ENCODE assay signal across 22 cellular contexts in the genomic region with DNA sequence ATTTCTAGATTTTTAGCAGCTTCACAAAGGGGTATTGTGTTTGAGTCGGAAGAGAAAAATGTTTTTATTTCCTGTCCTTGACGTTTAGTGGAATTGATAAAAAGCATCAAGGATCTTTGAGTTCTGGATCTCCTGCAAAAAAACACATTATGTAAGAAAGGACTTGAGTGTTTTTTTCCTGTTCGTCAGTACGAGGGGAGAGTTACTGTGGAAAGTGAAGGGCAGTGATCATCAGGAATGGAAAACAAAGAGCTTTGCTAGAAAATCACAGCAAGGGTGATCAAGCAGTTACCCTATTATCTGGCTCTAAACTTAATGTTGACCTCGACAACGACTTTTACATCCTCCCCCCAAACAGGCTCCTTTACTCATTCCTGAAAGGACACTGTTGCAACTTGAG. TPM values are rescaled to one million over a fixed set of nuclear protein-coding genes. Genes with fewer than 3 reads are reported as not detected.
"Had no signal": no experiment of that assay in that cellular context is flagged by ENCODE, and none has a peak within 500 bp of the region (broad histone marks: within the 10 kb centered on the region; RNA-seq: fewer than 3 reads in every experiment).

No MANE protein-coding gene starts in this region.

- H3K36me3 ChIP-seq: neutrophil, upper lobe of right lung had no signal

- H3K4me1 Mint-ChIP-seq: activated B cell treated with CpG ODN at 0.5 μM for 24 hours; activated naive CD8-positive, alpha-beta T cell treated with anti-CD3 and anti-CD28 coated beads for 36 hours; naive thymus-derived CD4-positive, alpha-beta T cell had no signal

- DNase-seq: activated B cell treated with CpG ODN at 0.5 μM for 24 hours; activated CD4-positive, alpha-beta T cell treated with anti-CD3 and anti-CD28 coated beads for 48 hours; activated CD8-positive, alpha-beta memory T cell treated with anti-CD3 and anti-CD28 coated beads, Interleukin-2, amount 50 U/mL, for 4 hours; activated CD8-positive, alpha-beta T cell treated with anti-CD3 and anti-CD28 coated beads, Interleukin-2, amount 10 ng/mL, durations not matched to agents 7 days and 5 days; activated gamma-delta T cell treated with Interleukin-2 at 50 U/mL for 16 hours; activated naive CD8-positive, alpha-beta T cell treated with anti-CD3 and anti-CD28 coated beads for 36 hours; anterior cingulate cortex; cerebellar nuclear complex; kidney glomerular epithelial cell; mucosa of descending colon; naive thymus-derived CD4-positive, alpha-beta T cell; posterior cingulate gyrus; retina; small intestine; stimulated activated CD4-positive, alpha-beta T cell treated with anti-CD3 and anti-CD28 coated beads, Interleukin-4, amount 100 ng/mL, for 4 hours; stimulated activated CD8-positive, alpha-beta memory T cell treated with anti-CD3 and anti-CD28 coated beads, Interleukin-4, amount 100 ng/mL, for 48 hours; stimulated activated naive CD4-positive, alpha-beta T cell treated with Interleukin-2 at 50 U/mL for 16 hours; substantia nigra; upper lobe of right lung had no signal

- H3K9me3 ChIP-seq: mucosa of descending colon, neutrophil, upper lobe of right lung had no signal

- H3K27ac Mint-ChIP-seq: activated B cell treated with CpG ODN at 0.5 μM for 24 hours; activated CD8-positive, alpha-beta T cell treated with anti-CD3 and anti-CD28 coated beads, Interleukin-2, amount 10 ng/mL, durations not matched to agents 7 days and 5 days; activated naive CD8-positive, alpha-beta T cell treated with anti-CD3 and anti-CD28 coated beads for 36 hours; naive thymus-derived CD4-positive, alpha-beta T cell; T-helper 2 cell treated with Interferon-gamma antibody and Interleukin-4, amounts not matched to agents 5 μg/mL and 100 μg/mL, for 36 hours had no signal

- H3K27me3 Mint-ChIP-seq: activated naive CD8-positive, alpha-beta T cell treated with anti-CD3 and anti-CD28 coated beads for 36 hours had no signal

- H3K27ac ChIP-seq: neutrophil had no signal

- ATAC-seq: activated CD8-positive, alpha-beta T cell treated with anti-CD3 and anti-CD28 coated beads, Interleukin-2, amount 10 ng/mL, durations not matched to agents 7 days and 5 days; esophagus mucosa; mucosa of descending colon; naive thymus-derived CD4-positive, alpha-beta T cell; upper lobe of right lung had no signal

- H3K4me3 ChIP-seq: mucosa of descending colon, upper lobe of right lung had no signal

- H3K27me3 ChIP-seq: neutrophil, upper lobe of right lung had no signal

- H3K4me3 Mint-ChIP-seq: activated B cell treated with CpG ODN at 0.5 μM for 24 hours; activated CD8-positive, alpha-beta T cell treated with anti-CD3 and anti-CD28 coated beads, Interleukin-2, amount 10 ng/mL, durations not matched to agents 7 days and 5 days; activated naive CD8-positive, alpha-beta T cell treated with anti-CD3 and anti-CD28 coated beads for 36 hours; naive thymus-derived CD4-positive, alpha-beta T cell; T-helper 2 cell treated with Interferon-gamma antibody and Interleukin-4, amounts not matched to agents 5 μg/mL and 100 μg/mL, for 36 hours had no signal

- H3K36me3 Mint-ChIP-seq: activated naive CD8-positive, alpha-beta T cell treated with anti-CD3 and anti-CD28 coated beads for 36 hours; naive thymus-derived CD4-positive, alpha-beta T cell had no signal

- H3K9me3 Mint-ChIP-seq: activated B cell treated with CpG ODN at 0.5 μM for 24 hours; activated naive CD8-positive, alpha-beta T cell treated with anti-CD3 and anti-CD28 coated beads for 36 hours; T-helper 2 cell treated with Interferon-gamma antibody and Interleukin-4, amounts not matched to agents 5 μg/mL and 100 μg/mL, for 36 hours had no signal

RNA-seq across cellular contexts. Expression of a gene that starts 7.3 kb away (rescaled TPM):
- total RNA-seq: activated B cell treated with CpG ODN at 0.5 μM for 24 hours; activated CD8-positive, alpha-beta T cell treated with anti-CD3 and anti-CD28 coated beads, Interleukin-2, amount 10 ng/mL, durations not matched to agents 7 days and 5 days; activated naive CD8-positive, alpha-beta T cell treated with anti-CD3 and anti-CD28 coated beads for 36 hours had no signal
